In the genomic region with DNA sequence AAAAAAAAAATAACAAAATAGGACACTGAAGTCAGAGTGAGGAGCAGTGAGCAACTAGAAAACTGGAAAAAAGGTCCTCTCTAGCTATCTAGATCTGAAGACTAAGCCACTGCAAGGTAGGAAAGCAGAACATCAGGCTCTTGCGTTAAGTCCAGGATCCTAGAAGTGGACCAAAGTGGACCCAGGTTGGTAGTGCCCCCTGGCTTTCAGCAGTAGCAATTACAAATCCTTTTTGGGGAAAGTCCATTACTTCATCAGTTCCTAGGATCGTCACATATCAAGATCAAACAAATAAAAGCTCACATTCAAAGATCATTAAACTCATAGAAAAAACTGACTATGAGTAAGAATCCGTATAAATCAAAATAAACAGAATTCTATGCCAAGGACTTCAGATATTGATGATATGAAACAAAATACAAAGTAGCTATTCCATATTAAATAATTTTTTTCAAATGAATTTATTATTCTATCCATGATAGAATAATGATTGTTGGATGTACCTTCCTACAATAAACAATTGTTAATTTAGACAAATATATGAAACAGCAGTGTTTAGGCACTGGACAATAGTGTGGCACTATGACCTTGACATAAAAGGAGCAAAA, we compare ENCODE assay signal across 8 cellular contexts. TPM values are rescaled to one million over a fixed set of nuclear protein-coding genes. Genes with fewer than 3 reads are reported as not detected.
DNase-seq lines count a peak whose midpoint lies in the region; ATAC-seq and TF ChIP-seq lines count a peak whose summit lies in the region.

No MANE protein-coding gene starts in this region.

- H3K9me3 Mint-ChIP-seq in progenitor cell of endocrine pancreas (ENCODE audit: low read depth), result no peaks in the 10 kb centered on the region

- TF ChIP-seq CTCF in progenitor cell of endocrine pancreas (IDR thresholded peaks at IDR 0.05; ENCODE audit: unreplicated experiment), result peak; percentile 84

- no peaks in the 10 kb centered on the region for H3K36me3 Mint-ChIP-seq in progenitor cell of endocrine pancreas (ENCODE audit: insufficient read depth)

- H3K27me3 Mint-ChIP-seq in progenitor cell of endocrine pancreas, result no peaks in the 10 kb centered on the region

- H3K4me3 Mint-ChIP-seq in progenitor cell of endocrine pancreas (ENCODE audit: low read depth), result no peak overlapping the region

- intact Hi-C loops in cardiac septum (cut with DNase I), result loop anchor here (2.0 kb wide), 1 partner anchor 76 kb away; no protein-coding TSS in a partner anchor

- peaks cover 3% of the 10 kb centered on the region for H3K4me1 Mint-ChIP-seq in progenitor cell of endocrine pancreas (ENCODE audit: low read depth)

- DNase-seq in EH (ENCODE audit: low read depth) (peak; percentile 68), H4 (ENCODE audit: low spot score) (peak; percentile 75), NCI-H460 (ENCODE audit: extremely low read depth, low read depth) (peak; percentile 56), amniotic stem cell (lab: John Stamatoyannopoulos, UW) (peak; percentile 38), cardiac septum (ENCODE audit: low spot score) (peak; percentile 84), progenitor cell of endocrine pancreas (ENCODE audit: low spot score, unreplicated experiment) (peak; percentile 22), DMS79 treated with DMSO at 0.1 percent for 48 hours (lab: John Stamatoyannopoulos, UW) (no peak)

- no peak overlapping the region for H3K27ac Mint-ChIP-seq in progenitor cell of endocrine pancreas

- ATAC-seq in GM19397 (IDR thresholded peaks at IDR 0.05; ENCODE audit: unreplicated experiment), result no peak

RNA-seq across cellular contexts. Expression of gene RICTOR, which starts 6.5 kb away (rescaled TPM):
- 11.9 and 12.2 TPM in 2 replicates for total RNA-seq in H4 (2014; rRNA removed; shearing (Covaris generic))
- total RNA-seq in NCI-H460 (2014; rRNA removed; shearing (Covaris generic)), result 23.8 and 24.5 TPM in 2 replicates
- 8.3 and 16.8 TPM in 2 replicates for polyA plus RNA-seq in NCI-H460 (2014; cell fraction: nucleus; rRNA removed)
- total RNA-seq in cardiac septum (75.9 TPM), progenitor cell of endocrine pancreas (37.1 and 42.2 TPM in 2 replicates)
